Comparison of ENCODE assay signal across 1 cellular context in the genomic region with DNA sequence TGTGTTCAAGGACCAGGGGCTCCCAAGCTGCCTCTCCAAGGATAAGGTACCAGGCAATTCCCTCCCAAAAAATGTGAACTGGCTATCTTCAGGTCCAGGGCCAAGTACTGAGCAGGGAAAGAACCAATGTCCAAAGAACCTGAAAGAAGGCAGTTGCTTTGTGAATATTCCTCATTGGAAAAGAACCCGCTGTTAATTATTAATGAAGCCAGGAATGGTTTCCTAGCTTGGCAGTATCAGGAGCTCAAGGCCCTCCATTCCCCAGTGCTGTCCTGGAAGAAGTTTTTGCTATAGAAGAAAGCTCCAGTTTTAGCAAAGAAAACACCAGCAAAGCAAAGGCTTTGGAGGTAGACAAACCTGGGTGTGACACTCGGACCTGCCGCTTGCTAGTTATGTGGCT.
TF ChIP-seq lines count a peak whose summit lies in the region.

No MANE protein-coding gene starts in this region.

TF ChIP-seq in HepG2, 621 proteins besides CTCF, POLR2A, EP300 and RAD21 (continued from another document):
- TF ChIP-seq, protein P1, sequence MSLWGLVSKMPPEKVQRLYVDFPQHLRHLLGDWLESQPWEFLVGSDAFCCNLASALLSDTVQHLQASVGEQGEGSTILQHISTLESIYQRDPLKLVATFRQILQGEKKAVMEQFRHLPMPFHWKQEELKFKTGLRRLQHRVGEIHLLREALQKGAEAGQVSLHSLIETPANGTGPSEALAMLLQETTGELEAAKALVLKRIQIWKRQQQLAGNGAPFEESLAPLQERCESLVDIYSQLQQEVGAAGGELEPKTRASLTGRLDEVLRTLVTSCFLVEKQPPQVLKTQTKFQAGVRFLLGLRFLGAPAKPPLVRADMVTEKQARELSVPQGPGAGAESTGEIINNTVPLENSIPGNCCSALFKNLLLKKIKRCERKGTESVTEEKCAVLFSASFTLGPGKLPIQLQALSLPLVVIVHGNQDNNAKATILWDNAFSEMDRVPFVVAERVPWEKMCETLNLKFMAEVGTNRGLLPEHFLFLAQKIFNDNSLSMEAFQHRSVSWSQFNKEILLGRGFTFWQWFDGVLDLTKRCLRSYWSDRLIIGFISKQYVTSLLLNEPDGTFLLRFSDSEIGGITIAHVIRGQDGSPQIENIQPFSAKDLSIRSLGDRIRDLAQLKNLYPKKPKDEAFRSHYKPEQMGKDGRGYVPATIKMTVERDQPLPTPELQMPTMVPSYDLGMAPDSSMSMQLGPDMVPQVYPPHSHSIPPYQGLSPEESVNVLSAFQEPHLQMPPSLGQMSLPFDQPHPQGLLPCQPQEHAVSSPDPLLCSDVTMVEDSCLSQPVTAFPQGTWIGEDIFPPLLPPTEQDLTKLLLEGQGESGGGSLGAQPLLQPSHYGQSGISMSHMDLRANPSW (CRISPR knock-in tag; IDR thresholded peaks at IDR 0.05; ENCODE audit: borderline replicate concordance): no peak
- no peak for TF ChIP-seq HNRNPH1 (optimal IDR thresholded peaks at IDR 0.05; ENCODE audit: low read depth, low read length)
- TF ChIP-seq ZNF777 (CRISPR knock-in tag; IDR thresholded peaks at IDR 0.05): no peak
- TF ChIP-seq PHF20 (CRISPR knock-in tag; IDR thresholded peaks at IDR 0.05): no peak
- TF ChIP-seq RBFOX2 (IDR thresholded peaks at IDR 0.05; ENCODE audit: low read depth, low read length): no peak
- no peak for TF ChIP-seq FOSL1 (CRISPR knock-in tag; IDR thresholded peaks at IDR 0.05; ENCODE audit: borderline replicate concordance)
- TF ChIP-seq, protein P2, sequence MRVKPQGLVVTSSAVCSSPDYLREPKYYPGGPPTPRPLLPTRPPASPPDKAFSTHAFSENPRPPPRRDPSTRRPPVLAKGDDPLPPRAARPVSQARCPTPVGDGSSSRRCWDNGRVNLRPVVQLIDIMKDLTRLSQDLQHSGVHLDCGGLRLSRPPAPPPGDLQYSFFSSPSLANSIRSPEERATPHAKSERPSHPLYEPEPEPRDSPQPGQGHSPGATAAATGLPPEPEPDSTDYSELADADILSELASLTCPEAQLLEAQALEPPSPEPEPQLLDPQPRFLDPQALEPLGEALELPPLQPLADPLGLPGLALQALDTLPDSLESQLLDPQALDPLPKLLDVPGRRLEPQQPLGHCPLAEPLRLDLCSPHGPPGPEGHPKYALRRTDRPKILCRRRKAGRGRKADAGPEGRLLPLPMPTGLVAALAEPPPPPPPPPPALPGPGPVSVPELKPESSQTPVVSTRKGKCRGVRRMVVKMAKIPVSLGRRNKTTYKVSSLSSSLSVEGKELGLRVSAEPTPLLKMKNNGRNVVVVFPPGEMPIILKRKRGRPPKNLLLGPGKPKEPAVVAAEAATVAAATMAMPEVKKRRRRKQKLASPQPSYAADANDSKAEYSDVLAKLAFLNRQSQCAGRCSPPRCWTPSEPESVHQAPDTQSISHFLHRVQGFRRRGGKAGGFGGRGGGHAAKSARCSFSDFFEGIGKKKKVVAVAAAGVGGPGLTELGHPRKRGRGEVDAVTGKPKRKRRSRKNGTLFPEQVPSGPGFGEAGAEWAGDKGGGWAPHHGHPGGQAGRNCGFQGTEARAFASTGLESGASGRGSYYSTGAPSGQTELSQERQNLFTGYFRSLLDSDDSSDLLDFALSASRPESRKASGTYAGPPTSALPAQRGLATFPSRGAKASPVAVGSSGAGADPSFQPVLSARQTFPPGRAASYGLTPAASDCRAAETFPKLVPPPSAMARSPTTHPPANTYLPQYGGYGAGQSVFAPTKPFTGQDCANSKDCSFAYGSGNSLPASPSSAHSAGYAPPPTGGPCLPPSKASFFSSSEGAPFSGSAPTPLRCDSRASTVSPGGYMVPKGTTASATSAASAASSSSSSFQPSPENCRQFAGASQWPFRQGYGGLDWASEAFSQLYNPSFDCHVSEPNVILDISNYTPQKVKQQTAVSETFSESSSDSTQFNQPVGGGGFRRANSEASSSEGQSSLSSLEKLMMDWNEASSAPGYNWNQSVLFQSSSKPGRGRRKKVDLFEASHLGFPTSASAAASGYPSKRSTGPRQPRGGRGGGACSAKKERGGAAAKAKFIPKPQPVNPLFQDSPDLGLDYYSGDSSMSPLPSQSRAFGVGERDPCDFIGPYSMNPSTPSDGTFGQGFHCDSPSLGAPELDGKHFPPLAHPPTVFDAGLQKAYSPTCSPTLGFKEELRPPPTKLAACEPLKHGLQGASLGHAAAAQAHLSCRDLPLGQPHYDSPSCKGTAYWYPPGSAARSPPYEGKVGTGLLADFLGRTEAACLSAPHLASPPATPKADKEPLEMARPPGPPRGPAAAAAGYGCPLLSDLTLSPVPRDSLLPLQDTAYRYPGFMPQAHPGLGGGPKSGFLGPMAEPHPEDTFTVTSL (CRISPR knock-in tag; IDR thresholded peaks at IDR 0.05; ENCODE audit: borderline replicate concordance): no peak
- no peak for TF ChIP-seq ZBTB7A (CRISPR knock-in tag; IDR thresholded peaks at IDR 0.05)
TF ChIP-seq in HepG2: peak in this region for 0.
